ENCODE assay signal across 25 cellular contexts in the genomic region with DNA sequence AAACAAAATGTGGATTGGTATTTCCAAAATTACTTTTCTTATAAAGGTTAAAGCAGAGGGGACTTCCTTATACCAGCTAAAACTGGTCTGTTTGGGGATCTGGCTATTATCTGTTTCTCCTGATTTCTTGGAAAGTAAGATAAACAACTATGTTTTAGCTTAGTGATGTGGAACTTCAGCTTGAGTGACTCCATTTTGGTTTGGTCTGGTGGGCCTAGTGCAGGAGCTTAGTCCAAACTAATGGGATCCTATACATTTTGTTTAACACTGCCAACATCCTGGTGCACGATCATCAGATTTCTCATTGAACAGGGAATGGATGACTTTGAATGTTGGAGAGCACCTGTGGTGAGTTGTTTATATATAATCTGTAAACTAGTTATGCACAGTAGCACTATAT.
DNase-seq lines count a peak whose midpoint lies in the region; ATAC-seq, FAIRE-seq and TF ChIP-seq lines count a peak whose summit lies in the region.
"Had no signal": no experiment of that assay in that cellular context is flagged by ENCODE, and none has a peak within 500 bp of the region (broad histone marks: within the 10 kb centered on the region; RNA-seq: fewer than 3 reads in every experiment).

No MANE protein-coding gene starts in this region.

- H3K4me2 ChIP-seq in astrocyte (ENCODE audit: low read length) (no peak overlapping the region), neural cell (ENCODE audit: low read length) (peak overlapping the region; percentile 31)
- H3K4me2 ChIP-seq: A549; BLaER1 treated with 17β-estradiol and CSF1 and Interleukin-3, amounts not matched to agents 10 nM and 100 nM had no signal

- no TSS peak for BruUV-seq in MCF 10A (replicated peaks; lab: Mats Ljungman, UMichigan)
- no TSS peak for BruUV-seq in Caco-2 (replicated peaks; lab: Mats Ljungman, UMichigan)

- H3K4me1 ChIP-seq in breast epithelium = no peaks in the 10 kb centered on the region
- H3K4me1 ChIP-seq in astrocyte (ENCODE audit: insufficient read depth, low read length) = peaks cover 22% of the 10 kb centered on the region
- no peaks in the 10 kb centered on the region for H3K4me1 ChIP-seq in Caco-2

- H3K9me3 ChIP-seq in breast epithelium (no peaks in the 10 kb centered on the region), astrocyte (ENCODE audit: insufficient read depth, low read depth, low read length) (no peaks in the 10 kb centered on the region), neural cell (ENCODE audit: low read length) (no peaks in the 10 kb centered on the region), Caco-2 (no peaks in the 10 kb centered on the region)
- H3K9me3 ChIP-seq: A549; BE2C; BLaER1 treated with 17β-estradiol and CSF1 and Interleukin-3, amounts not matched to agents 10 nM and 100 nM had no signal

- no peaks in the 10 kb centered on the region for H3K9me2 ChIP-seq in neural cell (ENCODE audit: insufficient read depth, low read length)

- POLR2A ChIA-PET in MCF 10A (lab: Yijun Ruan, JAX) (no interaction called here), Caco-2 (lab: Charles Lee) (no interaction called here)
- POLR2A ChIA-PET in activated CD8-positive, alpha-beta T cell treated with anti-CD3 and anti-CD28 coated beads for 36 hours (lab: Charles Lee) = no interaction called here

- peak; percentile 39 for FAIRE-seq in astrocyte (lab: Jason Lieb, UNC)
- FAIRE-seq: A549, GM12891, GM18507, H1 had no signal

- H2AFZ ChIP-seq in astrocyte (ENCODE audit: low read depth, low read length) (no peak overlapping the region), neural cell (ENCODE audit: low read depth, low read length) (no peak overlapping the region)

- H3K36me3 Mint-ChIP-seq in MCF 10A (ENCODE audit: insufficient read depth, unreplicated experiment) (peaks cover 20% of the 10 kb centered on the region), astrocyte (ENCODE audit: low read depth, unreplicated experiment) (peaks cover 3% of the 10 kb centered on the region), Caco-2 (ENCODE audit: insufficient read depth, unreplicated experiment) (peaks cover 9% of the 10 kb centered on the region)
- H3K36me3 Mint-ChIP-seq in activated CD8-positive, alpha-beta T cell treated with anti-CD3 and anti-CD28 coated beads for 36 hours (ENCODE audit: low read depth) = peaks cover 5% of the 10 kb centered on the region

- TF ChIP-seq EP300 in neural cell (conservative IDR thresholded peaks at IDR 0.05; ENCODE audit: poor library complexity, severe bottlenecking) = no peak

- H3K27ac ChIP-seq in breast epithelium = no peak overlapping the region
- no peak overlapping the region for H3K27ac ChIP-seq in astrocyte (ENCODE audit: low read depth, low read length)
- H3K27ac ChIP-seq in neural cell (ENCODE audit: low read length) = peak overlapping the region; percentile 69
- H3K27ac ChIP-seq: A549; BLaER1 treated with 17β-estradiol and CSF1 and Interleukin-3, amounts not matched to agents 10 nM and 100 nM had no signal

- H3F3A ChIP-seq in neural cell (ENCODE audit: insufficient read depth, low read length, poor library complexity, severe bottlenecking) = peaks cover 9% of the 10 kb centered on the region

- TF ChIP-seq CTCF in MCF 10A (IDR thresholded peaks at IDR 0.05; ENCODE audit: unreplicated experiment) = no peak
- no peak for TF ChIP-seq CTCF in breast epithelium (IDR thresholded peaks at IDR 0.05)
- TF ChIP-seq CTCF in astrocyte (IDR thresholded peaks at IDR 0.05; ENCODE audit: insufficient read depth, low read depth, low read length) = no peak
- TF ChIP-seq CTCF in neural cell (IDR thresholded peaks at IDR 0.05; ENCODE audit: poor library complexity, severe bottlenecking) = no peak
- TF ChIP-seq CTCF in activated CD8-positive, alpha-beta T cell treated with anti-CD3 and anti-CD28 coated beads for 36 hours (IDR thresholded peaks at IDR 0.05) = no peak
- TF ChIP-seq CTCF in Caco-2 (IDR thresholded peaks at IDR 0.05; ENCODE audit: insufficient read depth in 1 of 2, low read depth in 1 of 2, low read length in 1 of 2, severe bottlenecking in 1 of 2, unreplicated experiment in 1 of 2) = no peak

- H3K27ac Mint-ChIP-seq in MCF 10A (ENCODE audit: low read depth, unreplicated experiment) (peak overlapping the region; percentile 43), astrocyte (ENCODE audit: unreplicated experiment) (no peak overlapping the region), Caco-2 (ENCODE audit: unreplicated experiment) (no peak overlapping the region)
- H3K27ac Mint-ChIP-seq in activated CD8-positive, alpha-beta T cell treated with anti-CD3 and anti-CD28 coated beads for 36 hours = no peak overlapping the region
- H3K27ac Mint-ChIP-seq: CD14-positive monocyte; CD4-positive, alpha-beta T cell had no signal

- no peaks in the 10 kb centered on the region for H3K79me2 ChIP-seq in astrocyte (ENCODE audit: insufficient read depth, low read length)
- no peaks in the 10 kb centered on the region for H3K79me2 ChIP-seq in neural cell (replicated peaks; ENCODE audit: insufficient read depth, low read length)

- CTCF ChIA-PET in MCF 10A (lab: Yijun Ruan, JAX) (no interaction called here), Caco-2 (lab: Charles Lee) (no interaction called here)
- CTCF ChIA-PET in activated CD8-positive, alpha-beta T cell treated with anti-CD3 and anti-CD28 coated beads for 36 hours (lab: Charles Lee) = interaction anchor here (1.1 kb wide), 1 partner anchor 15 kb away, joined by 5 read pairs; no protein-coding TSS in a partner anchor

- H3K4me3 Mint-ChIP-seq in MCF 10A (ENCODE audit: unreplicated experiment) (no peak overlapping the region), astrocyte (ENCODE audit: unreplicated experiment) (peak overlapping the region; percentile 14), Caco-2 (ENCODE audit: unreplicated experiment) (no peak overlapping the region)
- no peak overlapping the region for H3K4me3 Mint-ChIP-seq in activated CD8-positive, alpha-beta T cell treated with anti-CD3 and anti-CD28 coated beads for 36 hours
- H3K4me3 Mint-ChIP-seq: CD14-positive monocyte; CD4-positive, alpha-beta T cell; CD8-positive, alpha-beta memory T cell had no signal

- H3K9ac ChIP-seq in astrocyte (ENCODE audit: low read length) (no peak overlapping the region), neural cell (ENCODE audit: low read length) (no peak overlapping the region)
- H3K9ac ChIP-seq: BLaER1 treated with 17β-estradiol and CSF1 and Interleukin-3, amounts not matched to agents 10 nM and 100 nM had no signal

- intact Hi-C loops in MCF 10A (cut with micrococcal nuclease) = no loop called here
- intact Hi-C loops in breast epithelium (cut with DNase I; ENCODE audit: low total_unique reads) = no loop called here
- intact Hi-C loops in activated CD8-positive, alpha-beta T cell treated with anti-CD3 and anti-CD28 coated beads for 36 hours (cut with micrococcal nuclease) = no loop called here
- intact Hi-C loops in Caco-2 (cut with micrococcal nuclease; ENCODE audit: unreplicated experiment) = no loop called here

- TF ChIP-seq POLR2A in breast epithelium (IDR thresholded peaks at IDR 0.05) = no peak

- ATAC-seq in activated CD8-positive, alpha-beta T cell treated with anti-CD3 and anti-CD28 coated beads for 36 hours = no peak
- ATAC-seq: A549 had no signal

- H3K27me3 ChIP-seq in breast epithelium (no peaks in the 10 kb centered on the region), astrocyte (ENCODE audit: insufficient read depth, low read length) (no peaks in the 10 kb centered on the region), neural cell (ENCODE audit: insufficient read depth, low read depth, low read length) (no peaks in the 10 kb centered on the region), Caco-2 (replicated peaks; ENCODE audit: control insufficient read depth, insufficient read depth, low read length) (no peaks in the 10 kb centered on the region)
- H3K27me3 ChIP-seq: BE2C; BLaER1 treated with 17β-estradiol and CSF1 and Interleukin-3, amounts not matched to agents 10 nM and 100 nM had no signal

- H3K4me1 Mint-ChIP-seq in MCF 10A (ENCODE audit: insufficient read depth, unreplicated experiment) (peaks cover 17% of the 10 kb centered on the region), astrocyte (ENCODE audit: low read depth, unreplicated experiment) (peaks cover 31% of the 10 kb centered on the region), Caco-2 (ENCODE audit: low read depth, unreplicated experiment) (peaks cover 9% of the 10 kb centered on the region)
- H3K4me1 Mint-ChIP-seq in activated CD8-positive, alpha-beta T cell treated with anti-CD3 and anti-CD28 coated beads for 36 hours (ENCODE audit: low read depth) = peaks cover 15% of the 10 kb centered on the region

- TF ChIP-seq RAD21 in neural cell (conservative IDR thresholded peaks at IDR 0.05) = no peak

- H3K27me3 Mint-ChIP-seq in MCF 10A (ENCODE audit: insufficient read depth, unreplicated experiment) (no peaks in the 10 kb centered on the region), astrocyte (ENCODE audit: low read depth, unreplicated experiment) (no peaks in the 10 kb centered on the region), Caco-2 (ENCODE audit: insufficient read depth, unreplicated experiment) (no peaks in the 10 kb centered on the region)
- no peaks in the 10 kb centered on the region for H3K27me3 Mint-ChIP-seq in activated CD8-positive, alpha-beta T cell treated with anti-CD3 and anti-CD28 coated beads for 36 hours
- H3K27me3 Mint-ChIP-seq: CD4-positive, alpha-beta T cell; CD8-positive, alpha-beta memory T cell had no signal

- H4K20me1 ChIP-seq in astrocyte (ENCODE audit: insufficient read depth, low read length) = no peaks in the 10 kb centered on the region
- no peaks in the 10 kb centered on the region for H4K20me1 ChIP-seq in neural cell (ENCODE audit: insufficient read depth)
- H4K20me1 ChIP-seq: BLaER1 treated with 17β-estradiol and CSF1 and Interleukin-3, amounts not matched to agents 10 nM and 100 nM had no signal

- no peak overlapping the region for H3K4me3 ChIP-seq in breast epithelium
- H3K4me3 ChIP-seq in astrocyte (ENCODE audit: insufficient read depth, low read depth, low read length) = no peak overlapping the region
- H3K4me3 ChIP-seq in neural cell (ENCODE audit: low read length) = no peak overlapping the region
- no peak overlapping the region for H3K4me3 ChIP-seq in Caco-2 (ENCODE audit: low read depth, low read length)
- H3K4me3 ChIP-seq: A549; BLaER1 treated with 17β-estradiol and CSF1 and Interleukin-3, amounts not matched to agents 10 nM and 100 nM had no signal

- DNase-seq in MCF 10A (ENCODE audit: unreplicated experiment) (no peak), breast epithelium (ENCODE audit: low spot score in 2 of 2) (no peak), astrocyte (ENCODE audit: low read depth) (no peak), cerebellum (ENCODE audit: low spot score) (no peak), Caco-2 (no peak)
- DNase-seq in activated CD8-positive, alpha-beta T cell treated with anti-CD3 and anti-CD28 coated beads for 36 hours = no peak
- DNase-seq: 8988T; ACHN; AML-193; BE2C; Calu3; CD4-positive, alpha-beta T cell; CD8-positive, alpha-beta memory T cell; DMS53; DMS79 treated with DMSO at 0.1 percent for 48 hours; GF-D8; H7; HCEC 1CT had no signal

- H3K36me3 ChIP-seq in breast epithelium = no peaks in the 10 kb centered on the region
- H3K36me3 ChIP-seq in astrocyte (ENCODE audit: insufficient read depth, low read length) = no peaks in the 10 kb centered on the region
- H3K36me3 ChIP-seq in neural cell (ENCODE audit: insufficient read depth, low read length) = no peaks in the 10 kb centered on the region
- H3K36me3 ChIP-seq in Caco-2 (ENCODE audit: control insufficient read depth, insufficient read depth, low read length) = no peaks in the 10 kb centered on the region; the same call in 1 of the 2 replicates
- H3K36me3 ChIP-seq: BE2C had no signal

- H3K9me3 Mint-ChIP-seq in MCF 10A (ENCODE audit: unreplicated experiment) = no peaks in the 10 kb centered on the region
- no peaks in the 10 kb centered on the region for H3K9me3 Mint-ChIP-seq in astrocyte (ENCODE audit: unreplicated experiment)
- peaks cover 1% of the 10 kb centered on the region for H3K9me3 Mint-ChIP-seq in activated CD8-positive, alpha-beta T cell treated with anti-CD3 and anti-CD28 coated beads for 36 hours
- H3K9me3 Mint-ChIP-seq in Caco-2 (ENCODE audit: unreplicated experiment) = no peaks in the 10 kb centered on the region
- H3K9me3 Mint-ChIP-seq: CD4-positive, alpha-beta T cell; CD8-positive, alpha-beta memory T cell had no signal
